21 cellular contexts compared by ENCODE assay signal in genomic region chr5:180915924-180916323, GRCh38. TPM values are rescaled to one million over a fixed set of nuclear protein-coding genes. Genes with fewer than 3 reads are reported as not detected.
DNase-seq lines count a peak whose midpoint lies in the region; ATAC-seq and TF ChIP-seq lines count a peak whose summit lies in the region.
"Had no signal": no experiment of that assay in that cellular context is flagged by ENCODE, and none has a peak within 500 bp of the region (broad histone marks: within the 10 kb centered on the region; RNA-seq: fewer than 3 reads in every experiment).

No MANE protein-coding gene starts in this region.

- no peak for TF ChIP-seq CTCF in lower lobe of right lung (IDR thresholded peaks at IDR 0.05)

- H3K36me3 ChIP-seq in lower lobe of right lung: no peaks in the 10 kb centered on the region

- H3K4me1 ChIP-seq in lower lobe of right lung: peaks cover 2% of the 10 kb centered on the region

- H3K27me3 ChIP-seq in lower lobe of right lung (ENCODE audit: low read depth): no peaks in the 10 kb centered on the region

- in situ Hi-C loops in KBM-7 (cut with MboI; ENCODE audit: low pct_unique_long_range_greater_than_20kb, low sequenced_read_pairs): no loop called here

- no peaks in the 10 kb centered on the region for H3K9me3 ChIP-seq in lower lobe of right lung

- DNase-seq in KBM-7 (peak; percentile 56), NOMO-1 (lab: John Stamatoyannopoulos, UW; ENCODE audit: unreplicated experiment in 2 of 2) (peak; percentile 32 to 39), SKM-1 treated with dmso at 0.1 percent for 144 hours (lab: John Stamatoyannopoulos, UW; ENCODE audit: unreplicated experiment) (peak; percentile 78), NCI-H345 treated with DMSO at 0.1 percent for 48 hours (lab: John Stamatoyannopoulos, UW; ENCODE audit: unreplicated experiment) (no peak), lower lobe of right lung (no peak), dedifferentiated amniotic fluid mesenchymal stem cell (ENCODE audit: extremely low spot score) (no peak)
- DNase-seq: ACHN; DMS79; H9; MM.1S; NCI-H1417 treated with DMSO at 0.1 percent for 48 hours; NCI-H187 treated with DMSO at 0.1 percent for 48 hours; NCI-H446 treated with DMSO at 0.1 percent for 48 hours; NK-92 treated with Interleukin-12 subunit alpha and Interleukin-12 subunit beta, amount 100 ng/mL, for 24 hours; T-helper 1 cell; T-helper 9 cell had no signal

- no peak overlapping the region for H3K27ac ChIP-seq in lower lobe of right lung
- H3K27ac ChIP-seq: SK-N-MC had no signal

- ATAC-seq in lower lobe of right lung: no peak
- ATAC-seq in HG03571 (IDR thresholded peaks at IDR 0.05; ENCODE audit: unreplicated experiment): no peak
- ATAC-seq: Panc1, Right ventricle myocardium inferior had no signal

- intact Hi-C loops in lower lobe of right lung (cut with DNase I): no loop called here

- H3K4me3 ChIP-seq in lower lobe of right lung: no peak overlapping the region
- H3K4me3 ChIP-seq: SK-N-MC had no signal

RNA-seq across cellular contexts. Expression of gene BTNL8, which starts 17.0 kb away (rescaled TPM):
- 5.3 TPM for total RNA-seq in lower lobe of right lung
- total RNA-seq: LHCN-M2 had no signal

RNA-seq across cellular contexts. Expression of gene ZFP62, which starts 54.8 kb away (rescaled TPM):
- 28.3 TPM for total RNA-seq in lower lobe of right lung

Comparison
In these comparisons a context has a peak if more than half of its experiments do, and no peak if none do; other contexts are left out.
1. DNase-seq: peak in KBM-7 (single experiment), NOMO-1 (2 of 2) and SKM-1 treated with dmso at 0.1 percent for 144 hours (single experiment); none in NCI-H345 treated with DMSO at 0.1 percent for 48 hours (single experiment), lower lobe of right lung (single experiment) and dedifferentiated amniotic fluid mesenchymal stem cell (single experiment).